8 cellular contexts compared by ENCODE assay signal in genomic region chr11:107549253-107549953, GRCh38. TPM values are rescaled to one million over a fixed set of nuclear protein-coding genes. Genes with fewer than 3 reads are reported as not detected.
A peak's percentile ranks its signal among the peaks of the same experiment; 100 is the strongest.
DNase-seq lines count a peak whose midpoint lies in the region; ATAC-seq and TF ChIP-seq lines count a peak whose summit lies in the region.

No MANE protein-coding gene starts in this region.

- peak; percentile 58 for ATAC-seq in HG02938 (IDR thresholded peaks at IDR 0.05; ENCODE audit: unreplicated experiment)
- peak; percentile 75 for ATAC-seq in lung (ENCODE audit: insufficient read depth, low FRiP score)

- H3K4me1 ChIP-seq in Peyer's patch (no peaks in the 10 kb centered on the region), lung (ENCODE audit: control insufficient read depth in 2 of 2, insufficient read depth in 2 of 2, low read length in 2 of 2) (no peaks in the 10 kb centered on the region)

- H3K27me3 ChIP-seq in Peyer's patch (no peaks in the 10 kb centered on the region), lung (ENCODE audit: control insufficient read depth, insufficient read depth) (no peaks in the 10 kb centered on the region)

- H3K27ac ChIP-seq in 22Rv1, result no peak overlapping the region
- no peak overlapping the region for H3K27ac ChIP-seq in Peyer's patch
- no peak overlapping the region for H3K27ac ChIP-seq in lung (ENCODE audit: low read depth in 1 of 2, low read length in 1 of 2)

- 59 to 75% methylated on average over 6 of the region's 6 CpGs for WGBS in lung, 2 donors

- H3K36me3 ChIP-seq in Peyer's patch, result peaks cover 0 to 42% (median 0%) of the 10 kb centered on the region in 3 donors
- peaks cover 4% of the 10 kb centered on the region in 2 donors for H3K36me3 ChIP-seq in lung (ENCODE audit: control insufficient read depth in 2 of 2, insufficient read depth in 2 of 2, low read length in 2 of 2)

- DNase-seq in DMS79 (lab: John Stamatoyannopoulos, UW) (peak; percentile 30), Peyer's patch (peak in 1 of 3 donors; percentile 54), lung (ENCODE audit: low spot score) (no peak), UCSD-AML1 (lab: John Stamatoyannopoulos, UW; ENCODE audit: unreplicated experiment) (no peak)
- DNase-seq in central memory CD4-positive, alpha-beta T cell, result peak; percentile 28
- DNase-seq in stimulated activated CD8-positive, alpha-beta memory T cell treated with anti-CD3 and anti-CD28 coated beads, Interleukin-4, amount 100 ng/mL, for 48 hours, result no peak

- TF ChIP-seq CTCF in 22Rv1 (IDR thresholded peaks at IDR 0.05) (peak; percentile 94), Peyer's patch (IDR thresholded peaks at IDR 0.05) (peak; percentile 55 to 78 (median 76)), lung (IDR thresholded peaks at IDR 0.05; ENCODE audit: control extremely low read depth, extremely low read depth) (peak; percentile 52)

- no peaks in the 10 kb centered on the region for H3K9me3 ChIP-seq in Peyer's patch
- H3K9me3 ChIP-seq in lung (ENCODE audit: control insufficient read depth in 2 of 2, insufficient read depth in 1 of 2, low read length in 1 of 2), result no peaks in the 10 kb centered on the region

- no peak for TF ChIP-seq POLR2A in Peyer's patch (IDR thresholded peaks at IDR 0.05)

- H3K4me3 ChIP-seq in Peyer's patch (no peak overlapping the region), lung (no peak overlapping the region)

RNA-seq across cellular contexts. Expression of gene ALKBH8, which starts 16.1 kb away (rescaled TPM):
- total RNA-seq in Peyer's patch, result 10 to 100 TPM in 1 of 4 donors, 1 to 10 TPM in 3; 1.8 to 15.7 (median 4.8) TPM
- 10 to 100 TPM in 1 of 2 donors, 1 to 10 TPM in 1; 6.3 to 10.9 TPM for total RNA-seq in lung
- polyA plus RNA-seq in lung, result 1 to 10 TPM; 2.5 to 3.8 TPM

RNA-seq across cellular contexts. Expression of gene ELMOD1, which starts 41.5 kb away (rescaled TPM):
- total RNA-seq in Peyer's patch (not detected), lung (1 to 10 TPM; 1.1 to 1.9 TPM)
- polyA plus RNA-seq in lung, result under 1 TPM; 0.19 to 0.53 TPM

Comparison
In these comparisons a context has a peak if more than half of its experiments do, and no peak if none do; other contexts are left out.
1. DNase-seq: peak in DMS79 (single experiment) and central memory CD4-positive, alpha-beta T cell (single experiment); none in lung (single experiment), UCSD-AML1 (single experiment) and stimulated activated CD8-positive, alpha-beta memory T cell treated with anti-CD3 and anti-CD28 coated beads, Interleukin-4, amount 100 ng/mL, for 48 hours (single experiment).
2. Peak in every context shown above with its lines, with median percentiles within 50 percentile points of each other: CTCF ChIP-seq.